Comparison of ENCODE assay signal across 7 cellular contexts in the genomic region with DNA sequence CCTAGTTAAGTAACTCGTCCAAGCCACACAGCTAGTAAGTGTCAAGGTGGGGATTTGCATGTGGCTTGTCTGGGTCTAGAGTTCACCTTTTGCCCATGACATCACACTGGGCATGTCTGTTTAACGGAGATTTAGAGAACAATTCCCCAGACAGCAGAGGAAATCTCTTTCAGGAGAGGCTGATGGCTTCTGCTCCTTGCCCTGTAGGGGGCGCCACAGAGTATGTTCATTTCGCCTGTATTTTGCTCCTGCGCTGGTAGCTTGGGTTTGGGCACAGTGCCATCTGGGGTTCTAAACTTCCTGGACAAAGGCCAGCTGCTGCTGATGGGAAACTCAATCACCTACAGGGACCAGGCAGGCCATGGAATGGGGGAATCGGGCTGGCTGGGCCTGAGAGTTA. TPM values are rescaled to one million over a fixed set of nuclear protein-coding genes. Genes with fewer than 3 reads are reported as not detected.
DNase-seq lines count a peak whose midpoint lies in the region; ATAC-seq and TF ChIP-seq lines count a peak whose summit lies in the region.

No MANE protein-coding gene starts in this region.

- no peaks in the 10 kb centered on the region for H3K79me2 ChIP-seq in Karpas-422 (ENCODE audit: low read length)

- DNase-seq in Daoy (ENCODE audit: low read depth): peak; percentile 44
- DNase-seq in Karpas-422: peak; percentile 86
- peak; percentile 45 for DNase-seq in activated naive CD4-positive, alpha-beta T cell treated with anti-CD3 and anti-CD28 coated beads, Interleukin-2, amount 10 ng/mL, durations not matched to agents 7 days and 5 days
- no peak for DNase-seq in DMS153 (lab: John Stamatoyannopoulos, UW)

- H3K9ac ChIP-seq in Karpas-422 (ENCODE audit: low read length): no peak overlapping the region

- H3K4me2 ChIP-seq in Karpas-422 (ENCODE audit: low read depth, low read length, poor library complexity, severe bottlenecking): no peak overlapping the region

- H3K4me1 Mint-ChIP-seq in activated naive CD4-positive, alpha-beta T cell treated with anti-CD3 and anti-CD28 coated beads, Interleukin-2, amount 10 ng/mL, durations not matched to agents 7 days and 5 days: no peaks in the 10 kb centered on the region

- H3K36me3 Mint-ChIP-seq in activated naive CD4-positive, alpha-beta T cell treated with anti-CD3 and anti-CD28 coated beads, Interleukin-2, amount 10 ng/mL, durations not matched to agents 7 days and 5 days: no peaks in the 10 kb centered on the region

- no peak for ATAC-seq in HG03342 (IDR thresholded peaks at IDR 0.05; ENCODE audit: unreplicated experiment)
- no peak for ATAC-seq in HG03460 (IDR thresholded peaks at IDR 0.05; ENCODE audit: unreplicated experiment)

- no peak overlapping the region for H2AFZ ChIP-seq in Karpas-422 (ENCODE audit: low read length)

- no peaks in the 10 kb centered on the region for H3K9me3 Mint-ChIP-seq in activated naive CD4-positive, alpha-beta T cell treated with anti-CD3 and anti-CD28 coated beads, Interleukin-2, amount 10 ng/mL, durations not matched to agents 7 days and 5 days

- H3K36me3 ChIP-seq in Karpas-422 (ENCODE audit: insufficient read depth, low read length) (no peaks in the 10 kb centered on the region), neutrophil (no peaks in the 10 kb centered on the region)

- H4K20me1 ChIP-seq in Karpas-422 (ENCODE audit: insufficient read depth, low read depth, low read length): no peaks in the 10 kb centered on the region

- CTCF ChIA-PET in activated naive CD4-positive, alpha-beta T cell treated with anti-CD3 and anti-CD28 coated beads, Interleukin-2, amount 10 ng/mL, durations not matched to agents 7 days and 5 days (lab: Charles Lee): interaction anchor here (0.6 to 2.5 kb wide), 8 partner anchors 15 to 101 kb away, joined by 3 to 8 read pairs (median 4); no protein-coding TSS in a partner anchor

- H3K4me3 Mint-ChIP-seq in activated naive CD4-positive, alpha-beta T cell treated with anti-CD3 and anti-CD28 coated beads, Interleukin-2, amount 10 ng/mL, durations not matched to agents 7 days and 5 days: no peak overlapping the region

- peaks cover 35% of the 10 kb centered on the region for H3K27me3 Mint-ChIP-seq in activated naive CD4-positive, alpha-beta T cell treated with anti-CD3 and anti-CD28 coated beads, Interleukin-2, amount 10 ng/mL, durations not matched to agents 7 days and 5 days

- H3K9me3 ChIP-seq in Karpas-422 (ENCODE audit: low read length) (no peaks in the 10 kb centered on the region), neutrophil (no peaks in the 10 kb centered on the region)

- peak; percentile 65 for TF ChIP-seq CTCF in neutrophil (IDR thresholded peaks at IDR 0.05)

- no peak overlapping the region for H3K27ac ChIP-seq in Karpas-422 (ENCODE audit: low read length)
- H3K27ac ChIP-seq in neutrophil: no peak overlapping the region

- no peak overlapping the region for H3K4me3 ChIP-seq in Karpas-422 (ENCODE audit: low read length)
- no peak overlapping the region for H3K4me3 ChIP-seq in neutrophil (ENCODE audit: low read depth in 1 of 2, low read length in 1 of 2)

- H3K27me3 ChIP-seq in Karpas-422 (ENCODE audit: low read length): no peaks in the 10 kb centered on the region
- H3K27me3 ChIP-seq in neutrophil: peaks cover 50% of the 10 kb centered on the region

- H3K4me1 ChIP-seq in Karpas-422 (ENCODE audit: low read length): peaks cover 3% of the 10 kb centered on the region; the same call in 1 of the 2 replicates
- no peaks in the 10 kb centered on the region for H3K4me1 ChIP-seq in neutrophil (ENCODE audit: control insufficient read depth in 1 of 2, insufficient read depth in 1 of 2, low read depth in 1 of 2, low read length in 1 of 2)

- H3K27ac Mint-ChIP-seq in activated naive CD4-positive, alpha-beta T cell treated with anti-CD3 and anti-CD28 coated beads, Interleukin-2, amount 10 ng/mL, durations not matched to agents 7 days and 5 days: no peak overlapping the region

- no peaks in the 10 kb centered on the region for H3K9me2 ChIP-seq in Karpas-422 (replicated peaks; ENCODE audit: insufficient read depth, low read length)

RNA-seq across cellular contexts. Expression of a gene that starts 20.4 kb away (rescaled TPM):
- not detected in 2 replicates for total RNA-seq in Daoy (2014; rRNA removed; shearing (Covaris generic))
- total RNA-seq in Karpas-422 (2014; rRNA removed; shearing (Covaris generic); ENCODE audit: low replicate concordance): 0.07 TPM in 1 of 2 replicates, not detected in the other

RNA-seq across cellular contexts. Expression of a gene that starts 31.8 kb away (rescaled TPM):
- not detected in 2 replicates for total RNA-seq in Daoy (2014; rRNA removed; shearing (Covaris generic))
- total RNA-seq in Karpas-422 (2014; rRNA removed; shearing (Covaris generic); ENCODE audit: low replicate concordance): 0.29 and 0.56 TPM in 2 replicates
